ENCODE assay signal across 13 cellular contexts in the genomic region with DNA sequence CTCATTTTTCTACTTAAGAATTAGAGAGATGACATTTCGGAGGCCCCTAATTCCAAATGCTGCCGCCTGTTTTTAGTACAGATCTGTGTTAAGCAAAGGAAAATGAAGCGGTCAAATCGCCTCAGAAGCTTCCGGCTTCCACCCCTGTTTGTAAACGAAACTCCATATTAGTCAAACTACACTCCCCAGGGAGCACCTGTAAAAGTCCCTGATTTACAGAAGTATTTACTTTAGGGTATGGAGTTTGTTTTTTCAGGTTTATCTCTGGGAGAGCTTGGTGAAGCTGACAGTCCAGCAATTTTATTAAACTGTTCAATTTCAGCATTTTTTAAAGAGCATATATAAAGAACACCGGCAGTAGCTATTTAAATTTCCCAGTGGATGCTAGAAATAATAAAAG.
"Had no signal": no experiment of that assay in that cellular context is flagged by ENCODE, and none has a peak within 500 bp of the region (broad histone marks: within the 10 kb centered on the region; RNA-seq: fewer than 3 reads in every experiment).

No MANE protein-coding gene starts in this region.

- H3K4me3 Mint-ChIP-seq: activated CD8-positive, alpha-beta memory T cell treated with anti-CD3 and anti-CD28 coated beads, Interleukin-2, amount 10 ng/mL, durations not matched to agents 7 days and 5 days; activated naive CD8-positive, alpha-beta T cell treated with anti-CD3 and anti-CD28 coated beads, Interleukin-2, amount 10 ng/mL, durations not matched to agents 7 days and 5 days; natural killer cell had no signal

- H3K27ac Mint-ChIP-seq: activated CD8-positive, alpha-beta memory T cell treated with anti-CD3 and anti-CD28 coated beads, Interleukin-2, amount 10 ng/mL, durations not matched to agents 7 days and 5 days; activated naive CD8-positive, alpha-beta T cell treated with anti-CD3 and anti-CD28 coated beads, Interleukin-2, amount 10 ng/mL, durations not matched to agents 7 days and 5 days; natural killer cell had no signal

- H3K4me1 Mint-ChIP-seq: activated CD8-positive, alpha-beta memory T cell treated with anti-CD3 and anti-CD28 coated beads, Interleukin-2, amount 10 ng/mL, durations not matched to agents 7 days and 5 days; natural killer cell had no signal

- H3K36me3 Mint-ChIP-seq: activated CD8-positive, alpha-beta memory T cell treated with anti-CD3 and anti-CD28 coated beads, Interleukin-2, amount 10 ng/mL, durations not matched to agents 7 days and 5 days; activated naive CD8-positive, alpha-beta T cell treated with anti-CD3 and anti-CD28 coated beads, Interleukin-2, amount 10 ng/mL, durations not matched to agents 7 days and 5 days; natural killer cell had no signal

- DNase-seq: activated CD4-positive, alpha-beta T cell treated with anti-CD3 and anti-CD28 coated beads for 1 hour; activated CD4-positive, alpha-beta T cell treated with anti-CD3 and anti-CD28 coated beads, Interleukin-2, amount 50 U/mL, for 48 hours; activated CD8-positive, alpha-beta memory T cell treated with anti-CD3 and anti-CD28 coated beads, Interleukin-2, amount 10 ng/mL, durations not matched to agents 7 days and 5 days; activated gamma-delta T cell treated with Interleukin-2 at 50 U/mL for 16 hours; activated naive CD8-positive, alpha-beta T cell treated with anti-CD3 and anti-CD28 coated beads, Interleukin-2, amount 10 ng/mL, durations not matched to agents 7 days and 5 days; activated T-cell treated with anti-CD3 and anti-CD28 coated beads, Interleukin-2, amount 50 U/mL, for 48 hours; aorta; foreskin melanocyte; heart left ventricle; mammary epithelial cell; natural killer cell; nucleus accumbens; stomach had no signal

- H3K27me3 Mint-ChIP-seq: activated CD8-positive, alpha-beta memory T cell treated with anti-CD3 and anti-CD28 coated beads, Interleukin-2, amount 10 ng/mL, durations not matched to agents 7 days and 5 days; activated naive CD8-positive, alpha-beta T cell treated with anti-CD3 and anti-CD28 coated beads, Interleukin-2, amount 10 ng/mL, durations not matched to agents 7 days and 5 days had no signal
